9 cellular contexts compared by ENCODE assay signal in the genomic region with DNA sequence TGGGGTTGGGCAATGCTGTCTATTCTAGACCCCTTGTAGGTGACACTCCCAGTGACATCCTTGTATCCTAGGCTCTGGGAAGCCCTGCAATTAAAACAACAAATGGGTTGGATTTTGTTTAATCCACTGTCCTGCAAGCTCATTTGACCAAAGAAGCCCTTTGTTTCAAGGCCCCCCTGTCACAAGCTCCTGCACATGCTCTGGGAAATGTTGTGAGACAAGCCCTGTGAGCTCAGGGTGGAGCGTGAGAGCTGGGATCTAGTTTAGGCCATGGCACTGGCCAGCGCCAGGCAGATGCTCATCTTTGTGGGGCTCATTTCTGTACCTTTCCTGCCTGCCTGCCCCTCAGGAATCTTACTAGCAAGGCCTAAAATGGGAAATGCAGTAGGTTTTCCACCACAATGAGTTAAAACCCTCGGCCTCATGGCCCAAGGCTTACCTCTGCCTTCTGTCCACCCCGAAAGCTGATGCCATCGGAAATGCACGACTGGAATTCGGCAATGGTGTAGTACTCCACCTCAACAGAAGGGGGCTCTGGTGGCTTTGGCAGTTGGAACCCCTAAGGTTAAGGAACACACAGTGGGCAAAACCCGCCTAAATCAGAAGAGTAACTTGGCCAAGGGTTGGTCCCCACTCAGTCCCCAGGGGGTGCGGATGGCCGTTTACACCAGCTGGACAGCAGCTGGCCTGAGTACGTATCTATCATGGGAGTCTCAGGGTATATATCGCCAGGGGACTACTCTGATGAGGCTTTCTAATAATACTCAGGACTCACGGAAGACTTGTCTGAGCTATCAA.
DNase-seq lines count a peak whose midpoint lies in the region; ATAC-seq and TF ChIP-seq lines count a peak whose summit lies in the region.
"Had no signal": no experiment of that assay in that cellular context is flagged by ENCODE, and none has a peak within 500 bp of the region (broad histone marks: within the 10 kb centered on the region; RNA-seq: fewer than 3 reads in every experiment).

No MANE protein-coding gene starts in this region.

- no peak overlapping the region for H2AFZ ChIP-seq in GM23338

- POLR2A ChIA-PET in T-cell (lab: Charles Lee), result interaction anchor here in 1 of 2 donors (0.5 kb wide), 1 partner anchor 177 kb away, joined by 3 read pairs; no protein-coding TSS in a partner anchor

- H3K4me1 Mint-ChIP-seq in GM23338 (no peaks in the 10 kb centered on the region), T-cell (no peaks in the 10 kb centered on the region)

- H3K27ac ChIP-seq in GM23338 (ENCODE audit: low read depth) (no peak overlapping the region), caudate nucleus (ENCODE audit: low read depth, low read length) (peak overlapping the region; percentile 0)

- CTCF ChIA-PET in T-cell (lab: Charles Lee), result interaction anchor here (0.6 to 2.8 kb wide), 7 partner anchors 9 to 721 kb away, joined by 5 to 18 read pairs (median 7); no protein-coding TSS in a partner anchor

- H3K27ac Mint-ChIP-seq in GM23338, result no peak overlapping the region
- no peak overlapping the region for H3K27ac Mint-ChIP-seq in T-cell

- H3K27me3 Mint-ChIP-seq in GM23338 (ENCODE audit: insufficient read depth, low read depth, poor library complexity), result peaks cover 7% of the 10 kb centered on the region
- no peaks in the 10 kb centered on the region for H3K27me3 Mint-ChIP-seq in T-cell

- no peaks in the 10 kb centered on the region for H3K9me2 ChIP-seq in GM23338 (ENCODE audit: insufficient read depth)

- no peaks in the 10 kb centered on the region for H3K27me3 ChIP-seq in GM23338 (ENCODE audit: insufficient read depth)

- peak; percentile 70 for ATAC-seq in GM23338
- ATAC-seq in T-cell (replicated peaks in 1 of 4), result no peak
- no peak for ATAC-seq in GM19452 (IDR thresholded peaks at IDR 0.05; ENCODE audit: unreplicated experiment)

- 0 out of 2 replicates have a peak, but pooled peaks cover 3% of the 10 kb centered on the region for H3K36me3 ChIP-seq in GM23338 (ENCODE audit: insufficient read depth)
- H3K36me3 ChIP-seq: HAP-1 had no signal

- H3K4me3 ChIP-seq in AG09309 (ENCODE audit: control insufficient read depth, low read depth, low read length), result no peak overlapping the region
- no peak overlapping the region for H3K4me3 ChIP-seq in GM23338
- H3K4me3 ChIP-seq: HAP-1 had no signal

- TF ChIP-seq CTCF in AG09309 (IDR thresholded peaks at IDR 0.05; ENCODE audit: control insufficient read depth, insufficient read depth, low read depth, low read length, missing control alignments) (peak; percentile 87), GM23338 (conservative IDR thresholded peaks at IDR 0.05; ENCODE audit: low read depth in 2 of 2) (peak; percentile 69 to 83)

- H3K4me1 ChIP-seq in GM23338 (ENCODE audit: insufficient read depth), result no peaks in the 10 kb centered on the region
- H3K4me1 ChIP-seq: HAP-1 had no signal

- no peak for DNase-seq in AG09309 (ENCODE audit: low read depth)
- DNase-seq in GM23338 (ENCODE audit: low spot score), result peak; percentile 66
- peak in 24 of 34 experiments; percentile 10 to 44 (median 26) for DNase-seq in T-cell
- peak in 24 of 61 donors; percentile 10 to 58 (median 28) for DNase-seq in caudate nucleus (lab: John Stamatoyannopoulos, UW)
- peak; percentile 17 for DNase-seq in kidney tubule cell (ENCODE audit: low spot score)
- peak; percentile 8 for DNase-seq in stimulated activated CD8-positive, alpha-beta memory T cell treated with anti-CD3 and anti-CD28 coated beads, Interleukin-15, amount 100 ng/mL, for 1 hour (ENCODE audit: low read depth)
- DNase-seq in HPDE6-E6E7 (ENCODE audit: extremely low spot score), result no peak

- peaks cover 23% of the 10 kb centered on the region for H3K36me3 Mint-ChIP-seq in GM23338 (ENCODE audit: low read depth)
- H3K36me3 Mint-ChIP-seq in T-cell, result peaks cover 4% of the 10 kb centered on the region

- H3K4me3 Mint-ChIP-seq in GM23338 (no peak overlapping the region), T-cell (no peak overlapping the region)

- H3K79me2 ChIP-seq in GM23338 (replicated peaks; ENCODE audit: insufficient read depth), result no peaks in the 10 kb centered on the region

- H3K4me2 ChIP-seq in GM23338, result no peak overlapping the region

- no peaks in the 10 kb centered on the region for H3F3A ChIP-seq in GM23338 (replicated peaks; ENCODE audit: low read depth)

- H4K20me1 ChIP-seq in GM23338 (replicated peaks; ENCODE audit: insufficient read depth), result no peaks in the 10 kb centered on the region

- peaks cover 15% of the 10 kb centered on the region for H3K9me3 Mint-ChIP-seq in GM23338
- H3K9me3 Mint-ChIP-seq in T-cell, result no peaks in the 10 kb centered on the region

TF ChIP-seq in GM23338, 12 proteins besides CTCF, POLR2A, EP300 and RAD21 (continues in another document):
- no peak for TF ChIP-seq STAT1 (IDR thresholded peaks at IDR 0.05; ENCODE audit: unreplicated experiment)
- no peak for TF ChIP-seq EZH2phosphoT487 (IDR thresholded peaks at IDR 0.05; ENCODE audit: unreplicated experiment)
- no peak for TF ChIP-seq JUNB (IDR thresholded peaks at IDR 0.05; ENCODE audit: unreplicated experiment)
- TF ChIP-seq CREB1 (CRISPR knock-in tag; IDR thresholded peaks at IDR 0.05; ENCODE audit: low read depth), result no peak
- TF ChIP-seq, protein P1, sequence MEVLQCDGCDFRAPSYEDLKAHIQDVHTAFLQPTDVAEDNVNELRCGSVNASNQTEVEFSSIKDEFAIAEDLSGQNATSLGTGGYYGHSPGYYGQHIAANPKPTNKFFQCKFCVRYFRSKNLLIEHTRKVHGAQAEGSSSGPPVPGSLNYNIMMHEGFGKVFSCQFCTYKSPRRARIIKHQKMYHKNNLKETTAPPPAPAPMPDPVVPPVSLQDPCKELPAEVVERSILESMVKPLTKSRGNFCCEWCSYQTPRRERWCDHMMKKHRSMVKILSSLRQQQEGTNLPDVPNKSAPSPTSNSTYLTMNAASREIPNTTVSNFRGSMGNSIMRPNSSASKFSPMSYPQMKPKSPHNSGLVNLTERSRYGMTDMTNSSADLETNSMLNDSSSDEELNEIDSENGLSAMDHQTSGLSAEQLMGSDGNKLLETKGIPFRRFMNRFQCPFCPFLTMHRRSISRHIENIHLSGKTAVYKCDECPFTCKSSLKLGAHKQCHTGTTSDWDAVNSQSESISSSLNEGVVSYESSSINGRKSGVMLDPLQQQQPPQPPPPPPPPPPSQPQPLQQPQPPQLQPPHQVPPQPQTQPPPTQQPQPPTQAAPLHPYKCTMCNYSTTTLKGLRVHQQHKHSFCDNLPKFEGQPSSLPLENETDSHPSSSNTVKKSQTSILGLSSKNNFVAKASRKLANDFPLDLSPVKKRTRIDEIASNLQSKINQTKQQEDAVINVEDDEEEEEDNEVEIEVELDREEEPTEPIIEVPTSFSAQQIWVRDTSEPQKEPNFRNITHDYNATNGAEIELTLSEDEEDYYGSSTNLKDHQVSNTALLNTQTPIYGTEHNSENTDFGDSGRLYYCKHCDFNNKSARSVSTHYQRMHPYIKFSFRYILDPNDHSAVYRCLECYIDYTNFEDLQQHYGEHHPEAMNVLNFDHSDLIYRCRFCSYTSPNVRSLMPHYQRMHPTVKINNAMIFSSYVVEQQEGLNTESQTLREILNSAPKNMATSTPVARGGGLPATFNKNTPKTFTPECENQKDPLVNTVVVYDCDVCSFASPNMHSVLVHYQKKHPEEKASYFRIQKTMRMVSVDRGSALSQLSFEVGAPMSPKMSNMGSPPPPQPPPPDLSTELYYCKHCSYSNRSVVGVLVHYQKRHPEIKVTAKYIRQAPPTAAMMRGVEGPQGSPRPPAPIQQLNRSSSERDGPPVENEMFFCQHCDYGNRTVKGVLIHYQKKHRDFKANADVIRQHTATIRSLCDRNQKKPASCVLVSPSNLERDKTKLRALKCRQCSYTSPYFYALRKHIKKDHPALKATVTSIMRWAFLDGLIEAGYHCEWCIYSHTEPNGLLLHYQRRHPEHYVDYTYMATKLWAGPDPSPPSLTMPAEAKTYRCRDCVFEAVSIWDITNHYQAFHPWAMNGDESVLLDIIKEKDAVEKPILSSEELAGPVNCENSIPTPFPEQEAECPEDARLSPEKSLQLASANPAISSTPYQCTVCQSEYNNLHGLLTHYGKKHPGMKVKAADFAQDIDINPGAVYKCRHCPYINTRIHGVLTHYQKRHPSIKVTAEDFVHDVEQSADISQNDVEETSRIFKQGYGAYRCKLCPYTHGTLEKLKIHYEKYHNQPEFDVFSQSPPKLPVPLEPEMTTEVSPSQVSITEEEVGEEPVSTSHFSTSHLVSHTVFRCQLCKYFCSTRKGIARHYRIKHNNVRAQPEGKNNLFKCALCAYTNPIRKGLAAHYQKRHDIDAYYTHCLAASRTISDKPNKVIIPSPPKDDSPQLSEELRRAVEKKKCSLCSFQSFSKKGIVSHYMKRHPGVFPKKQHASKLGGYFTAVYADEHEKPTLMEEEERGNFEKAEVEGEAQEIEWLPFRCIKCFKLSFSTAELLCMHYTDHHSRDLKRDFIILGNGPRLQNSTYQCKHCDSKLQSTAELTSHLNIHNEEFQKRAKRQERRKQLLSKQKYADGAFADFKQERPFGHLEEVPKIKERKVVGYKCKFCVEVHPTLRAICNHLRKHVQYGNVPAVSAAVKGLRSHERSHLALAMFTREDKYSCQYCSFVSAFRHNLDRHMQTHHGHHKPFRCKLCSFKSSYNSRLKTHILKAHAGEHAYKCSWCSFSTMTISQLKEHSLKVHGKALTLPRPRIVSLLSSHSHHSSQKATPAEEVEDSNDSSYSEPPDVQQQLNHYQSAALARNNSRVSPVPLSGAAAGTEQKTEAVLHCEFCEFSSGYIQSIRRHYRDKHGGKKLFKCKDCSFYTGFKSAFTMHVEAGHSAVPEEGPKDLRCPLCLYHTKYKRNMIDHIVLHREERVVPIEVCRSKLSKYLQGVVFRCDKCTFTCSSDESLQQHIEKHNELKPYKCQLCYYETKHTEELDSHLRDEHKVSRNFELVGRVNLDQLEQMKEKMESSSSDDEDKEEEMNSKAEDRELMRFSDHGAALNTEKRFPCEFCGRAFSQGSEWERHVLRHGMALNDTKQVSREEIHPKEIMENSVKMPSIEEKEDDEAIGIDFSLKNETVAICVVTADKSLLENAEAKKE (CRISPR knock-in tag; IDR thresholded peaks at IDR 0.05), result no peak

Comparison
In these comparisons a context has a peak if more than half of its experiments do, and no peak if none do; other contexts are left out.
1. DNase-seq: peak in GM23338 (single experiment), T-cell (24 of 34), kidney tubule cell (single experiment) and stimulated activated CD8-positive, alpha-beta memory T cell treated with anti-CD3 and anti-CD28 coated beads, Interleukin-15, amount 100 ng/mL, for 1 hour (single experiment); none in AG09309 (single experiment) and HPDE6-E6E7 (single experiment).